ENCODE assay signal across 19 cellular contexts in genomic region chr7:121525155-121525819, GRCh38.
"Had no signal": no experiment of that assay in that cellular context is flagged by ENCODE, and none has a peak within 500 bp of the region (broad histone marks: within the 10 kb centered on the region; RNA-seq: fewer than 3 reads in every experiment).

No MANE protein-coding gene starts in this region.

- H3K27ac ChIP-seq: adrenal gland, left lung, pancreas had no signal

- H3K4me3 ChIP-seq: adrenal gland, left lung, pancreas had no signal

- H3K36me3 Mint-ChIP-seq: activated naive CD4-positive, alpha-beta T cell treated with anti-CD3 and anti-CD28 coated beads, Interleukin-2, amount 10 ng/mL, durations not matched to agents 7 days and 5 days; memory B cell had no signal

- H3K9me3 ChIP-seq: adrenal gland, left lung, pancreas had no signal

- H3K27me3 Mint-ChIP-seq: activated naive CD4-positive, alpha-beta T cell treated with anti-CD3 and anti-CD28 coated beads, Interleukin-2, amount 10 ng/mL, durations not matched to agents 7 days and 5 days; effector memory CD8-positive, alpha-beta T cell had no signal

- H3K36me3 ChIP-seq: adrenal gland, left lung, pancreas had no signal

- DNase-seq: activated CD4-positive, alpha-beta T cell treated with anti-CD3 and anti-CD28 coated beads, Interleukin-2, amount 50 U/mL, for 1 hour; activated CD4-positive, CD25-positive, alpha-beta regulatory T cell; activated naive CD4-positive, alpha-beta T cell treated with anti-CD3 and anti-CD28 coated beads, Interleukin-2, amount 10 ng/mL, durations not matched to agents 7 days and 5 days; adrenal gland; caudate nucleus; effector memory CD8-positive, alpha-beta T cell; erythroblast; foreskin melanocyte; head of caudate nucleus; islet precursor cell; left lung; pancreas; retina; small intestine; T-helper 2 cell; trophoblast cell had no signal

- H3K27me3 ChIP-seq: adrenal gland, left lung, pancreas had no signal

- H3K4me1 ChIP-seq: adrenal gland, pancreas had no signal

- H3K27ac Mint-ChIP-seq: activated naive CD4-positive, alpha-beta T cell treated with anti-CD3 and anti-CD28 coated beads, Interleukin-2, amount 10 ng/mL, durations not matched to agents 7 days and 5 days; activated T-helper 2 cell treated with anti-CD3 and anti-CD28 coated beads, Interferon-gamma antibody, Interleukin-2, Interleukin-4, amounts not matched to agents 10 μg/mL and 5 μg/mL and 100 μg/mL, durations not matched to agents 14 hours and 24 hours and 36 hours; effector memory CD8-positive, alpha-beta T cell; memory B cell; stimulated activated effector memory CD8-positive, alpha-beta T cell treated with anti-CD3 and anti-CD28 coated beads, Interleukin-12 subunit alpha, Interleukin-12 subunit beta, amount 100 ng/mL, for 72 hours had no signal

- H3K4me3 Mint-ChIP-seq: activated naive CD4-positive, alpha-beta T cell treated with anti-CD3 and anti-CD28 coated beads, Interleukin-2, amount 10 ng/mL, durations not matched to agents 7 days and 5 days; effector memory CD8-positive, alpha-beta T cell; memory B cell; stimulated activated effector memory CD8-positive, alpha-beta T cell treated with anti-CD3 and anti-CD28 coated beads, Interleukin-12 subunit alpha, Interleukin-12 subunit beta, amount 100 ng/mL, for 72 hours had no signal

- H3K9me3 Mint-ChIP-seq: activated naive CD4-positive, alpha-beta T cell treated with anti-CD3 and anti-CD28 coated beads, Interleukin-2, amount 10 ng/mL, durations not matched to agents 7 days and 5 days; activated T-helper 2 cell treated with anti-CD3 and anti-CD28 coated beads, Interferon-gamma antibody, Interleukin-2, Interleukin-4, amounts not matched to agents 10 μg/mL and 5 μg/mL and 100 μg/mL, durations not matched to agents 14 hours and 24 hours and 36 hours; effector memory CD8-positive, alpha-beta T cell; memory B cell; stimulated activated effector memory CD8-positive, alpha-beta T cell treated with anti-CD3 and anti-CD28 coated beads, Interleukin-12 subunit alpha, Interleukin-12 subunit beta, amount 100 ng/mL, for 72 hours had no signal

- ATAC-seq: effector memory CD8-positive, alpha-beta T cell; left lung; pancreas; stimulated activated effector memory CD8-positive, alpha-beta T cell treated with anti-CD3 and anti-CD28 coated beads, Interleukin-12 subunit alpha, Interleukin-12 subunit beta, amount 100 ng/mL, for 72 hours had no signal
